In the genomic region with DNA sequence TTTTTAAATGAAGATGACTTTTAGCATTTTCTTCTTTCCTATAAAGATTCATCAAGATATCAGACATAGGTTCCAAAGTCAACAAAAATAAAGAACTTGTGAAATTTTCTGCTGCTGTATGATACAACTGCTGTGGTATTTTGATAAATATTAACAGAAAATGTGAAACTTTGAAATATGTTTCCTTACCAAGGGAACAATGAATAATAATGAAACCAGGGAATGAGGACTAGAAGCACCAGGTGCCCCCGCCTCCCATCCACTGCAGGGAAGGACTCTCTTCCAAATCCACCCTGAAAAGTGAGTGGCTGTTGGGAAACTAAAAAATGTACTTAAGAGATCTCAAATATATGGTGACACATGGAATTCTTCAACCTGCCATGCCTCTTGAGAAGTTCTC, we compare ENCODE assay signal across 35 cellular contexts.
"Had no signal": no experiment of that assay in that cellular context is flagged by ENCODE, and none has a peak within 500 bp of the region (broad histone marks: within the 10 kb centered on the region; RNA-seq: fewer than 3 reads in every experiment).

No MANE protein-coding gene starts in this region.

- H3K27ac Mint-ChIP-seq: activated CD4-positive, alpha-beta memory T cell treated with anti-CD3 and anti-CD28 coated beads for 36 hours; activated CD4-positive, alpha-beta T cell treated with anti-CD3 and anti-CD28 coated beads for 36 hours; activated CD4-positive, alpha-beta T cell treated with anti-CD3 and anti-CD28 coated beads, Interleukin-2, amount 10 ng/mL, durations not matched to agents 7 days and 5 days; activated naive CD4-positive, alpha-beta T cell treated with anti-CD3 and anti-CD28 coated beads, Interleukin-2, amount 10 ng/mL, durations not matched to agents 7 days and 5 days; activated naive CD4-positive, alpha-beta T cell treated with anti-CD3 and anti-CD28 coated beads, Interleukin-2, amount 50 U/mL, for 24 hours; activated naive CD8-positive, alpha-beta T cell; activated naive CD8-positive, alpha-beta T cell treated with anti-CD3 and anti-CD28 coated beads, Interleukin-2, amount 10 ng/mL, durations not matched to agents 7 days and 5 days; activated naive CD8-positive, alpha-beta T cell treated with anti-CD3 and anti-CD28 coated beads, Interleukin-2, amount 50 U/mL, for 24 hours; activated T-cell treated with anti-CD3 and anti-CD28 coated beads, Interleukin-2, amount 50 U/mL, for 24 hours; activated T-helper 2 cell treated with anti-CD3 and anti-CD28 coated beads, Interferon-gamma antibody, Interleukin-2, Interleukin-4, amounts not matched to agents 10 μg/mL and 5 μg/mL and 100 μg/mL, durations not matched to agents 14 hours and 24 hours and 36 hours; T-helper 1 cell treated with Interleukin-12 subunit alpha and Interleukin-12 subunit beta and Interleukin-4 antibody, amounts not matched to agents 30 μg/mL and 1 μg/mL, for 36 hours; T-helper 2 cell treated with Interferon-gamma antibody and Interleukin-4, amounts not matched to agents 5 μg/mL and 100 μg/mL, for 36 hours; WTC11 had no signal

- H3K4me3 Mint-ChIP-seq: activated CD4-positive, alpha-beta memory T cell treated with anti-CD3 and anti-CD28 coated beads for 36 hours; activated CD4-positive, alpha-beta T cell treated with anti-CD3 and anti-CD28 coated beads for 36 hours; activated CD4-positive, alpha-beta T cell treated with anti-CD3 and anti-CD28 coated beads, Interleukin-2, amount 10 ng/mL, durations not matched to agents 7 days and 5 days; activated naive CD4-positive, alpha-beta T cell treated with anti-CD3 and anti-CD28 coated beads, Interleukin-2, amount 10 ng/mL, durations not matched to agents 7 days and 5 days; activated naive CD4-positive, alpha-beta T cell treated with anti-CD3 and anti-CD28 coated beads, Interleukin-2, amount 50 U/mL, for 24 hours; activated naive CD8-positive, alpha-beta T cell; activated naive CD8-positive, alpha-beta T cell treated with anti-CD3 and anti-CD28 coated beads, Interleukin-2, amount 10 ng/mL, durations not matched to agents 7 days and 5 days; activated naive CD8-positive, alpha-beta T cell treated with anti-CD3 and anti-CD28 coated beads, Interleukin-2, amount 50 U/mL, for 24 hours; activated T-cell treated with anti-CD3 and anti-CD28 coated beads, Interleukin-2, amount 50 U/mL, for 24 hours; T-helper 1 cell treated with Interleukin-12 subunit alpha and Interleukin-12 subunit beta and Interleukin-4 antibody, amounts not matched to agents 30 μg/mL and 1 μg/mL, for 36 hours; T-helper 2 cell treated with Interferon-gamma antibody and Interleukin-4, amounts not matched to agents 5 μg/mL and 100 μg/mL, for 36 hours; WTC11 had no signal

- H3K4me3 ChIP-seq: ascending aorta, breast epithelium had no signal

- H3K9me3 ChIP-seq: ascending aorta, breast epithelium had no signal

- H3K27ac ChIP-seq: ascending aorta, brain microvascular endothelial cell, breast epithelium, WERI-Rb-1 had no signal

- H3K4me1 ChIP-seq: ascending aorta, breast epithelium had no signal

- H3K27me3 Mint-ChIP-seq: activated CD4-positive, alpha-beta memory T cell treated with anti-CD3 and anti-CD28 coated beads for 36 hours; activated CD4-positive, alpha-beta T cell treated with anti-CD3 and anti-CD28 coated beads for 36 hours; activated CD4-positive, alpha-beta T cell treated with anti-CD3 and anti-CD28 coated beads, Interleukin-2, amount 10 ng/mL, durations not matched to agents 7 days and 5 days; activated naive CD4-positive, alpha-beta T cell treated with anti-CD3 and anti-CD28 coated beads, Interleukin-2, amount 10 ng/mL, durations not matched to agents 7 days and 5 days; activated naive CD4-positive, alpha-beta T cell treated with anti-CD3 and anti-CD28 coated beads, Interleukin-2, amount 50 U/mL, for 24 hours; activated naive CD8-positive, alpha-beta T cell; activated naive CD8-positive, alpha-beta T cell treated with anti-CD3 and anti-CD28 coated beads, Interleukin-2, amount 10 ng/mL, durations not matched to agents 7 days and 5 days; activated naive CD8-positive, alpha-beta T cell treated with anti-CD3 and anti-CD28 coated beads, Interleukin-2, amount 50 U/mL, for 24 hours; activated T-cell treated with anti-CD3 and anti-CD28 coated beads, Interleukin-2, amount 50 U/mL, for 24 hours had no signal

- H3K27me3 ChIP-seq: ascending aorta, brain microvascular endothelial cell, breast epithelium had no signal

- FAIRE-seq: TTC549 had no signal

- DNase-seq: activated CD4-positive, alpha-beta memory T cell treated with anti-CD3 and anti-CD28 coated beads for 36 hours; activated CD4-positive, alpha-beta T cell treated with anti-CD3 and anti-CD28 coated beads for 1 hour; activated CD4-positive, alpha-beta T cell treated with anti-CD3 and anti-CD28 coated beads for 36 hours; activated CD4-positive, alpha-beta T cell treated with anti-CD3 and anti-CD28 coated beads for 48 hours; activated CD4-positive, alpha-beta T cell treated with anti-CD3 and anti-CD28 coated beads, Interleukin-2, amount 10 ng/mL, durations not matched to agents 7 days and 5 days; activated CD4-positive, CD25-positive, alpha-beta regulatory T cell; activated CD8-positive, alpha-beta memory T cell treated with anti-CD3 and anti-CD28 coated beads, Interleukin-2, amount 50 U/mL, for 4 hours; activated effector memory CD4-positive, alpha-beta T cell treated with Interleukin-2 at 50 U/mL for 16 hours; activated gamma-delta T cell; activated naive CD4-positive, alpha-beta T cell treated with anti-CD3 and anti-CD28 coated beads, Interleukin-2, amount 10 ng/mL, durations not matched to agents 7 days and 5 days; activated naive CD4-positive, alpha-beta T cell treated with Interleukin-2 at 50 U/mL for 16 hours; activated naive CD8-positive, alpha-beta T cell treated with anti-CD3 and anti-CD28 coated beads, Interleukin-2, amount 10 ng/mL, durations not matched to agents 7 days and 5 days; activated naive CD8-positive, alpha-beta T cell treated with anti-CD3 and anti-CD28 coated beads, Interleukin-2, amount 50 U/mL, for 24 hours; activated T-cell treated with anti-CD3 and anti-CD28 coated beads for 4 hours; activated T-cell treated with anti-CD3 and anti-CD28 coated beads, Interleukin-2, amount 50 U/mL, for 24 hours; activated T-cell treated with anti-CD3 and anti-CD28 coated beads, Interleukin-2, amount 50 U/mL, for 48 hours; amygdala; anterior cingulate cortex; brain microvascular endothelial cell; central memory CD4-positive, alpha-beta T cell; SW 1271; T-helper 1 cell; T-helper 2 cell; T-helper 9 cell; WERI-Rb-1 had no signal

- H3K36me3 ChIP-seq: ascending aorta, brain microvascular endothelial cell, breast epithelium, WERI-Rb-1 had no signal

- H3K4me1 Mint-ChIP-seq: activated CD4-positive, alpha-beta T cell treated with anti-CD3 and anti-CD28 coated beads for 36 hours; activated CD4-positive, alpha-beta T cell treated with anti-CD3 and anti-CD28 coated beads, Interleukin-2, amount 10 ng/mL, durations not matched to agents 7 days and 5 days; activated naive CD4-positive, alpha-beta T cell treated with anti-CD3 and anti-CD28 coated beads, Interleukin-2, amount 10 ng/mL, durations not matched to agents 7 days and 5 days; activated naive CD4-positive, alpha-beta T cell treated with anti-CD3 and anti-CD28 coated beads, Interleukin-2, amount 50 U/mL, for 24 hours; activated naive CD8-positive, alpha-beta T cell treated with anti-CD3 and anti-CD28 coated beads, Interleukin-2, amount 10 ng/mL, durations not matched to agents 7 days and 5 days; activated naive CD8-positive, alpha-beta T cell treated with anti-CD3 and anti-CD28 coated beads, Interleukin-2, amount 50 U/mL, for 24 hours had no signal

- H3K9me3 Mint-ChIP-seq: activated CD4-positive, alpha-beta memory T cell treated with anti-CD3 and anti-CD28 coated beads for 36 hours; activated CD4-positive, alpha-beta T cell treated with anti-CD3 and anti-CD28 coated beads, Interleukin-2, amount 10 ng/mL, durations not matched to agents 7 days and 5 days; activated naive CD4-positive, alpha-beta T cell treated with anti-CD3 and anti-CD28 coated beads, Interleukin-2, amount 10 ng/mL, durations not matched to agents 7 days and 5 days; activated naive CD4-positive, alpha-beta T cell treated with anti-CD3 and anti-CD28 coated beads, Interleukin-2, amount 50 U/mL, for 24 hours; activated naive CD8-positive, alpha-beta T cell treated with anti-CD3 and anti-CD28 coated beads, Interleukin-2, amount 10 ng/mL, durations not matched to agents 7 days and 5 days; activated T-helper 2 cell treated with anti-CD3 and anti-CD28 coated beads, Interferon-gamma antibody, Interleukin-2, Interleukin-4, amounts not matched to agents 10 μg/mL and 5 μg/mL and 100 μg/mL, durations not matched to agents 14 hours and 24 hours and 36 hours; T-helper 2 cell treated with Interferon-gamma antibody and Interleukin-4, amounts not matched to agents 5 μg/mL and 100 μg/mL, for 36 hours had no signal

- ATAC-seq: activated CD4-positive, alpha-beta T cell treated with anti-CD3 and anti-CD28 coated beads for 36 hours; activated CD4-positive, CD25-positive, alpha-beta regulatory T cell treated with anti-CD3 and anti-CD28 coated beads, Interleukin-2, amount 50 U/mL, for 24 hours; activated naive CD8-positive, alpha-beta T cell treated with anti-CD3 and anti-CD28 coated beads, Interleukin-2, amount 50 U/mL, for 24 hours; WTC11 had no signal

- H3K36me3 Mint-ChIP-seq: activated CD4-positive, alpha-beta memory T cell treated with anti-CD3 and anti-CD28 coated beads for 36 hours; activated naive CD4-positive, alpha-beta T cell treated with anti-CD3 and anti-CD28 coated beads, Interleukin-2, amount 10 ng/mL, durations not matched to agents 7 days and 5 days; activated naive CD4-positive, alpha-beta T cell treated with anti-CD3 and anti-CD28 coated beads, Interleukin-2, amount 50 U/mL, for 24 hours; activated naive CD8-positive, alpha-beta T cell treated with anti-CD3 and anti-CD28 coated beads, Interleukin-2, amount 10 ng/mL, durations not matched to agents 7 days and 5 days had no signal
